Comparison of ENCODE assay signal across 23 cellular contexts in genomic region chr20:59611286-59611685, GRCh38. TPM values are rescaled to one million over a fixed set of nuclear protein-coding genes. Genes with fewer than 3 reads are reported as not detected.
DNase-seq lines count a peak whose midpoint lies in the region; ATAC-seq, FAIRE-seq and TF ChIP-seq lines count a peak whose summit lies in the region.
"Had no signal": no experiment of that assay in that cellular context is flagged by ENCODE, and none has a peak within 500 bp of the region (broad histone marks: within the 10 kb centered on the region; RNA-seq: fewer than 3 reads in every experiment).

No MANE protein-coding gene starts in this region.

- DNase-seq in G401 (ENCODE audit: low spot score) (peak; percentile 66), epidermal melanocyte (ENCODE audit: insufficient read length, low spot score) (peak; percentile 73), kidney (peak; percentile 88), posterior vena cava (ENCODE audit: low spot score) (peak; percentile 40), AG08395 (ENCODE audit: low spot score) (no peak), small intestine (no peak)
- DNase-seq in activated effector memory CD4-positive, alpha-beta T cell treated with anti-CD3 and anti-CD28 coated beads, Interleukin-2, amount 50 U/mL, for 16 hours = no peak
- DNase-seq: AML-193; CD4-positive, CD25-positive, alpha-beta regulatory T cell; DMS53; IMR-90; Karpas-422; MM.1S; NCI-H1105; NCI-H1694 treated with DMSO at 0.1 percent for 48 hours; NCI-H2107; NCI-H226; NCI-H526; SHP77 treated with DMSO at 0.1 percent for 48 hours had no signal

- in situ Hi-C loops in G401 (cut with HindIII; ENCODE audit: low sequenced_read_pairs) = no loop called here

- peaks cover 0 to 4% of the 10 kb centered on the region in 2 donors for H3K27me3 ChIP-seq in small intestine (ENCODE audit: control insufficient read depth in 2 of 2, insufficient read depth in 2 of 2, low read length in 2 of 2)

- no peak for ATAC-seq in HG03520 (IDR thresholded peaks at IDR 0.05; ENCODE audit: unreplicated experiment)

- TF ChIP-seq CTCF in kidney (IDR thresholded peaks at IDR 0.05; ENCODE audit: borderline replicate concordance, extremely low read depth, insufficient read depth) = no peak

- H3K4me3 ChIP-seq in kidney (ENCODE audit: low read length in 2 of 2) (no peak overlapping the region), small intestine (ENCODE audit: low read depth in 1 of 2, low read length in 2 of 2) (no peak overlapping the region)
- H3K4me3 ChIP-seq: HAP-1 had no signal

- intact Hi-C loops in kidney (cut with DNase I) = no loop called here
- intact Hi-C loops in posterior vena cava (cut with DNase I) = no loop called here

- no peaks in the 10 kb centered on the region for H3K9me3 ChIP-seq in kidney (ENCODE audit: control insufficient read depth in 1 of 2, low read length in 2 of 2)
- no peaks in the 10 kb centered on the region for H3K9me3 ChIP-seq in small intestine (ENCODE audit: control insufficient read depth, low read depth)
- H3K9me3 ChIP-seq: HAP-1 had no signal

- FAIRE-seq in kidney (lab: Jason Lieb, UNC) (no peak), small intestine (lab: Jason Lieb, UNC) (no peak)
- FAIRE-seq: RCC 7860 had no signal

- H3K36me3 ChIP-seq in kidney (ENCODE audit: control insufficient read depth in 1 of 2, insufficient read depth in 2 of 2, low read length in 2 of 2) (no peaks in the 10 kb centered on the region), small intestine (ENCODE audit: control insufficient read depth in 2 of 2, insufficient read depth in 2 of 2, low read length in 2 of 2) (no peaks in the 10 kb centered on the region)
- H3K36me3 ChIP-seq: HAP-1 had no signal

- 71 to 88% (median 82%) methylated on average over 4 of the region's 4 CpGs for WGBS in small intestine, 3 donors

- H3K27ac ChIP-seq in kidney (ENCODE audit: low read depth in 2 of 2, low read length in 2 of 2) (no peak overlapping the region), small intestine (ENCODE audit: low read depth in 1 of 2, low read length in 1 of 2) (no peak overlapping the region)

- H3K9ac ChIP-seq in kidney (ENCODE audit: low read length in 2 of 2) = no peak overlapping the region

- peaks cover 0 to 3% of the 10 kb centered on the region in 2 donors for H3K4me1 ChIP-seq in kidney (ENCODE audit: control insufficient read depth in 1 of 2, insufficient read depth in 1 of 2, low read depth in 1 of 2, low read length in 2 of 2)
- no peaks in the 10 kb centered on the region for H3K4me1 ChIP-seq in small intestine (ENCODE audit: control insufficient read depth in 2 of 2, insufficient read depth in 1 of 2, low read depth in 1 of 2, low read length in 1 of 2)
- H3K4me1 ChIP-seq: HAP-1 had no signal

RNA-seq across cellular contexts. Expression of gene PHACTR3, which starts 6.9 kb away (rescaled TPM):
- total RNA-seq in G401 (2014; rRNA removed; shearing (Covaris generic)) = not detected in 2 replicates
- total RNA-seq in kidney = 12.3 TPM
- polyA plus RNA-seq in kidney (ENCODE audit: insufficient read depth, low read depth, low replicate concordance) = 1.7 TPM
- total RNA-seq in posterior vena cava = under 1 TPM; 0.19 to 0.43 TPM
- 1 to 10 TPM; 1.9 to 5.2 (median 4.7) TPM for polyA plus RNA-seq in small intestine
- total RNA-seq: CD4-positive, CD25-positive, alpha-beta regulatory T cell; HT1080; IMR-90 had no signal
- polyA plus RNA-seq: CD4-positive, CD25-positive, alpha-beta regulatory T cell; IMR-90 had no signal

Comparison
In these comparisons a context has a peak if more than half of its experiments do, and no peak if none do; other contexts are left out.
1. DNase-seq: peak in G401 (single experiment), epidermal melanocyte (single experiment), kidney (single experiment) and posterior vena cava (single experiment); none in activated effector memory CD4-positive, alpha-beta T cell treated with anti-CD3 and anti-CD28 coated beads, Interleukin-2, amount 50 U/mL, for 16 hours (single experiment), AG08395 (single experiment) and small intestine (single experiment).